Comparison of ENCODE assay signal across 14 cellular contexts in the genomic region with DNA sequence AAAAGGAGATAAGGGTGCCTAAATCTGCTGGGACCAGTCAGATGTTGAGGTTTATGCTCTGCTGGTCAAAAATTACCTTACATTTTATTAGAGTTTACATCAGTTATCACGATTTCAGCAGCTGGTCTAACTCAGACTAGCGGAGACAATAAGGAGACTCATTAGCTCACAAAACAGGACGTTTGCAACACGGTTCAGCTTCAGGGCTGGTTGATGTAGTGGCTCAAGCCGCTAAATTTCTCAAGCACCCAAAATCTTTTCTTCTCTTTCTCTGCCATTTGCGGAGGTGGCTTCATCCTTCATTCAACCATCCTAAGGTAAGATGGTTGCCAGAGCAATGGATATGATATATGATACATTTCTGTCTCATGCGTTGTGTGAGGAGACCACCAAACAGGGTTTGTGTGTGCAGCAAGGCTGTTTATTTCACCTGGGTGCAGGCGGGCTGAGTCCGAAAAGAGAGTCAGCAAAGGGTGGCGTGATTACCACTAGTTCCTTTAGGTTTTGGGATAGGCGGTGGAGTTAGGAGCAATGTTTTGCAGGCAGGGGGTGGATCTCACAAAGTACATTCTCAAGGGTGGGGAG. TPM values are rescaled to one million over a fixed set of nuclear protein-coding genes. Genes with fewer than 3 reads are reported as not detected.
A peak's percentile ranks its signal among the peaks of the same experiment; 100 is the strongest.
DNase-seq lines count a peak whose midpoint lies in the region; ATAC-seq and TF ChIP-seq lines count a peak whose summit lies in the region.
"Had no signal": no experiment of that assay in that cellular context is flagged by ENCODE, and none has a peak within 500 bp of the region (broad histone marks: within the 10 kb centered on the region; RNA-seq: fewer than 3 reads in every experiment).

No MANE protein-coding gene starts in this region.

- H3K9me3 ChIP-seq in smooth muscle cell (replicated peaks; ENCODE audit: low read depth) (no peaks in the 10 kb centered on the region), left lung (no peaks in the 10 kb centered on the region)
- H3K9me3 ChIP-seq: A549, HAP-1 had no signal

- H3K4me1 ChIP-seq in smooth muscle cell (ENCODE audit: low read depth), result no peaks in the 10 kb centered on the region
- H3K4me1 ChIP-seq in left lung, result peaks cover 0 to 5% of the 10 kb centered on the region in 2 donors

- peaks cover 24% of the 10 kb centered on the region for H3K4me1 Mint-ChIP-seq in activated naive CD8-positive, alpha-beta T cell treated with anti-CD3 and anti-CD28 coated beads, Interleukin-2, amount 50 U/mL, for 24 hours

- no peaks in the 10 kb centered on the region for H3K27me3 ChIP-seq in smooth muscle cell (ENCODE audit: low read depth)
- H3K27me3 ChIP-seq in left lung, result no peaks in the 10 kb centered on the region
- H3K27me3 ChIP-seq: brain microvascular endothelial cell had no signal

- H3K4me2 ChIP-seq in smooth muscle cell, result no peak overlapping the region
- H3K4me2 ChIP-seq: A549 had no signal

- H3K27ac Mint-ChIP-seq in activated naive CD8-positive, alpha-beta T cell treated with anti-CD3 and anti-CD28 coated beads, Interleukin-2, amount 50 U/mL, for 24 hours, result peak overlapping the region; percentile 83

- intact Hi-C loops in left lung (cut with DNase I), result no loop called here

- no peaks in the 10 kb centered on the region for H3K36me3 Mint-ChIP-seq in activated naive CD8-positive, alpha-beta T cell treated with anti-CD3 and anti-CD28 coated beads, Interleukin-2, amount 50 U/mL, for 24 hours (ENCODE audit: low read depth)

- no peaks in the 10 kb centered on the region for H4K20me1 ChIP-seq in smooth muscle cell (ENCODE audit: low read depth)

- no peaks in the 10 kb centered on the region for H3F3A ChIP-seq in smooth muscle cell (ENCODE audit: low read depth)

- TF ChIP-seq CTCF in smooth muscle cell (IDR thresholded peaks at IDR 0.05; ENCODE audit: borderline replicate concordance, insufficient read depth, poor library complexity, severe bottlenecking), result no peak
- TF ChIP-seq CTCF in left lung (IDR thresholded peaks at IDR 0.05), result no peak
- no peak for TF ChIP-seq CTCF in omental fat pad (IDR thresholded peaks at IDR 0.05)

- ATAC-seq in activated naive CD8-positive, alpha-beta T cell treated with anti-CD3 and anti-CD28 coated beads, Interleukin-2, amount 50 U/mL, for 24 hours, result no peak
- ATAC-seq in HG02678 (IDR thresholded peaks at IDR 0.05; ENCODE audit: unreplicated experiment), result no peak
- ATAC-seq in left lung, result no peak
- ATAC-seq in omental fat pad (ENCODE audit: low FRiP score), result no peak
- ATAC-seq: A549 had no signal

- peak; percentile 8 for DNase-seq in activated CD4-positive, alpha-beta T cell treated with anti-CD3 and anti-CD28 coated beads for 48 hours
- no peak for DNase-seq in activated CD4-positive, alpha-beta T cell treated with anti-CD3 and anti-CD28 coated beads, Interleukin-2, amount 50 U/mL, for 48 hours
- DNase-seq in MV-4-11 (lab: John Stamatoyannopoulos, UW) (peak; percentile 25), smooth muscle cell (lab: John Stamatoyannopoulos, UW; ENCODE audit: unreplicated experiment) (no peak), left lung (no peak), omental fat pad (ENCODE audit: low spot score) (no peak)
- DNase-seq in activated naive CD8-positive, alpha-beta T cell treated with anti-CD3 and anti-CD28 coated beads, Interleukin-2, amount 50 U/mL, for 24 hours, result no peak
- DNase-seq: DMS53, glutamatergic neuron, NCI-H2081 treated with DMSO at 0.1 percent for 48 hours had no signal

- H3K36me3 ChIP-seq in smooth muscle cell (ENCODE audit: low read depth) (no peaks in the 10 kb centered on the region), left lung (no peaks in the 10 kb centered on the region)
- H3K36me3 ChIP-seq: brain microvascular endothelial cell, HAP-1 had no signal

- peak overlapping the region; percentile 50 for H3K4me3 Mint-ChIP-seq in activated naive CD8-positive, alpha-beta T cell treated with anti-CD3 and anti-CD28 coated beads, Interleukin-2, amount 50 U/mL, for 24 hours

- H3K79me2 ChIP-seq in smooth muscle cell (ENCODE audit: low read depth), result no peaks in the 10 kb centered on the region

- H3K4me3 ChIP-seq in smooth muscle cell, result no peak overlapping the region
- no peak overlapping the region for H3K4me3 ChIP-seq in left lung
- H3K4me3 ChIP-seq: A549, HAP-1 had no signal

- H3K9me3 Mint-ChIP-seq in activated naive CD8-positive, alpha-beta T cell treated with anti-CD3 and anti-CD28 coated beads, Interleukin-2, amount 50 U/mL, for 24 hours, result no peaks in the 10 kb centered on the region

- H3K27ac ChIP-seq in smooth muscle cell (ENCODE audit: low read depth) (no peak overlapping the region), left lung (no peak overlapping the region)
- H3K27ac ChIP-seq: brain microvascular endothelial cell had no signal

- H3K9ac ChIP-seq in smooth muscle cell (ENCODE audit: low read depth), result no peak overlapping the region

- H3K27me3 Mint-ChIP-seq in activated naive CD8-positive, alpha-beta T cell treated with anti-CD3 and anti-CD28 coated beads, Interleukin-2, amount 50 U/mL, for 24 hours, result no peaks in the 10 kb centered on the region

- 87% methylated on average over 11 of the region's 11 CpGs for WGBS in smooth muscle cell (ENCODE audit: low lambda C conversion rate)

- H2AFZ ChIP-seq in smooth muscle cell (ENCODE audit: low read depth), result peak overlapping the region; percentile 30

RNA-seq across cellular contexts. Expression of a gene that starts 30.3 kb away (rescaled TPM):
- total RNA-seq in smooth muscle cell (40.4 and 42.2 TPM in 2 replicates), left lung (100 to 1,000 TPM in 1 of 2 donors, 10 to 100 TPM in 1; 85.1 to 104 TPM), omental fat pad (100 to 1,000 TPM in 1 of 4 donors, 10 to 100 TPM in 3; 72.8 to 189 (median 91.7) TPM)
- 15.3 and 24.0 TPM in 2 replicates for polyA plus RNA-seq in smooth muscle cell

RNA-seq across cellular contexts. Expression of a gene that starts 47.9 kb away (rescaled TPM):
- total RNA-seq in smooth muscle cell, result 19.5 and 20.6 TPM in 2 replicates
- polyA plus RNA-seq in smooth muscle cell, result 8.8 and 13.9 TPM in 2 replicates
- total RNA-seq in left lung, result 10 to 100 TPM; 18.1 to 19.5 TPM
- total RNA-seq in omental fat pad, result 10 to 100 TPM; 15.4 to 38.5 (median 22.9) TPM

Comparison
In these comparisons a context has a peak if more than half of its experiments do, and no peak if none do; other contexts are left out.
1. DNase-seq: peak in activated CD4-positive, alpha-beta T cell treated with anti-CD3 and anti-CD28 coated beads for 48 hours (single experiment) and MV-4-11 (single experiment); none in activated CD4-positive, alpha-beta T cell treated with anti-CD3 and anti-CD28 coated beads, Interleukin-2, amount 50 U/mL, for 48 hours (0 of 2), activated naive CD8-positive, alpha-beta T cell treated with anti-CD3 and anti-CD28 coated beads, Interleukin-2, amount 50 U/mL, for 24 hours (single experiment), smooth muscle cell (single experiment), left lung (0 of 2) and omental fat pad (single experiment).